In genomic region chr16:90019543-90020259, GRCh38 we compare ENCODE assay signal across 8 cellular contexts. TPM values are rescaled to one million over a fixed set of nuclear protein-coding genes. Genes with fewer than 3 reads are reported as not detected.
DNase-seq lines count a peak whose midpoint lies in the region; ATAC-seq and TF ChIP-seq lines count a peak whose summit lies in the region.

No MANE protein-coding gene starts in this region.

- no peak for ATAC-seq in HG02840 (IDR thresholded peaks at IDR 0.05; ENCODE audit: low FRiP score, unreplicated experiment)
- no peak for ATAC-seq in GM21390 (IDR thresholded peaks at IDR 0.05; ENCODE audit: unreplicated experiment)

- H3K9ac ChIP-seq in fibroblast of lung (ENCODE audit: insufficient read depth, low read length) (peak overlapping the region; percentile 63), neuronal stem cell (ENCODE audit: low read depth, low read length, poor library complexity) (peak overlapping the region; percentile 78)

- DNase-seq in NCI-H2081 (lab: John Stamatoyannopoulos, UW) (peak; percentile 51 to 59), NCI-H2081 treated with DMSO at 0.1 percent for 48 hours (lab: John Stamatoyannopoulos, UW) (no peak), NCI-H2227 treated with DMSO at 0.1 percent for 48 hours (lab: John Stamatoyannopoulos, UW) (peak; percentile 57), fibroblast of lung (ENCODE audit: low read depth in 2 of 2) (peak; percentile 53 to 86), neuronal stem cell (ENCODE audit: low spot score) (peak; percentile 62)
- peak; percentile 63 for DNase-seq in activated T-cell treated with anti-CD3 and anti-CD28 coated beads, Interleukin-2, amount 50 U/mL, for 1 hour

- peak overlapping the region; percentile 65 for H2BK15ac ChIP-seq in neuronal stem cell (ENCODE audit: low read length)

- no peak overlapping the region for H2AK5ac ChIP-seq in neuronal stem cell (ENCODE audit: low read depth, low read length)

- H3K79me1 ChIP-seq in neuronal stem cell (ENCODE audit: low read depth, low read length), result peaks cover 2% of the 10 kb centered on the region

- H3K27ac ChIP-seq in fibroblast of lung (ENCODE audit: insufficient read depth, low read length), result no peak overlapping the region
- H3K27ac ChIP-seq in neuronal stem cell (replicated peaks; ENCODE audit: low read length), result no peak overlapping the region

- H4K8ac ChIP-seq in neuronal stem cell (ENCODE audit: low read depth, low read length), result no peak overlapping the region

- H3K23ac ChIP-seq in neuronal stem cell (ENCODE audit: low read depth, low read length, poor library complexity), result peak overlapping the region; percentile 71

- H4K20me1 ChIP-seq in fibroblast of lung (ENCODE audit: control insufficient read depth, extremely low read depth, insufficient read depth, low read length), result no peaks in the 10 kb centered on the region

- peak; percentile 11 to 20 for TF ChIP-seq CTCF in fibroblast of lung (conservative IDR thresholded peaks at IDR 0.05 in 1 of 2, IDR thresholded peaks at IDR 0.05 in 1 of 2; ENCODE audit: low read depth in 1 of 2, low read length in 2 of 2)

- H2BK5ac ChIP-seq in neuronal stem cell (ENCODE audit: low read length), result peak overlapping the region; percentile 31

- no peaks in the 10 kb centered on the region for H3K36me3 ChIP-seq in fibroblast of lung (ENCODE audit: control insufficient read depth, insufficient read depth, low read length)
- H3K36me3 ChIP-seq in neuronal stem cell (replicated peaks in 1 of 2; ENCODE audit: control insufficient read depth in 2 of 2, insufficient read depth in 2 of 2, low read length in 2 of 2), result no peaks in the 10 kb centered on the region

- H3K4me1 ChIP-seq in fibroblast of lung (ENCODE audit: control insufficient read depth, extremely low read depth, insufficient read depth, low read length) (peaks cover 3% of the 10 kb centered on the region), neuronal stem cell (ENCODE audit: control insufficient read depth in 2 of 2, insufficient read depth in 1 of 2, low read depth in 1 of 2, low read length in 2 of 2) (peaks cover 8 to 20% of the 10 kb centered on the region in 2 donors)

- H2AFZ ChIP-seq in fibroblast of lung (ENCODE audit: low read length) (peak overlapping the region; percentile 37), neuronal stem cell (ENCODE audit: low read length) (peak overlapping the region; percentile 93)

- H3K27me3 ChIP-seq in fibroblast of lung (ENCODE audit: control insufficient read depth, insufficient read depth, low read length) (no peaks in the 10 kb centered on the region), neuronal stem cell (ENCODE audit: control insufficient read depth in 3 of 3, insufficient read depth in 3 of 3, low read depth in 1 of 3, low read length in 3 of 3) (peaks cover 0 to 62% (median 11%) of the 10 kb centered on the region in 3 experiments)

- WGBS in neuronal stem cell (ENCODE audit: extremely low coverage in 2 of 2, insufficient read length in 2 of 2, insufficient replicate concordance in 1 of 2), 2 donors, result no CpG with 5 or more reads among the region's 57 CpGs

- H3K79me2 ChIP-seq in fibroblast of lung (ENCODE audit: control insufficient read depth, insufficient read depth, low read length), result peaks cover 2% of the 10 kb centered on the region

- H3K9me3 ChIP-seq in fibroblast of lung (ENCODE audit: control insufficient read depth, insufficient read depth, low read depth, low read length) (no peaks in the 10 kb centered on the region), neuronal stem cell (replicated peaks in 1 of 2; ENCODE audit: control insufficient read depth in 2 of 2, insufficient read depth in 1 of 2, low read depth in 1 of 2, low read length in 2 of 2) (no peaks in the 10 kb centered on the region)

- peak overlapping the region; percentile 36 for H2BK12ac ChIP-seq in neuronal stem cell (ENCODE audit: low read length)

- no peak overlapping the region for H3K14ac ChIP-seq in neuronal stem cell (ENCODE audit: low read length)

- H4K91ac ChIP-seq in neuronal stem cell (ENCODE audit: low read depth, low read length, poor library complexity), result no peak overlapping the region

- peak overlapping the region; percentile 28 to 69 (median 50) for H3K4me3 ChIP-seq in fibroblast of lung (replicated peaks in 1 of 4; ENCODE audit: control extremely low read depth in 1 of 4, insufficient read depth in 1 of 4, low read depth in 3 of 4, low read length in 4 of 4)
- peak overlapping the region; percentile 9 to 86 for H3K4me3 ChIP-seq in neuronal stem cell (ENCODE audit: low read length in 2 of 2)

- H3K4me2 ChIP-seq in fibroblast of lung (ENCODE audit: extremely low read depth, insufficient read depth, low read length), result peak overlapping the region; percentile 77
- peak overlapping the region; percentile 88 for H3K4me2 ChIP-seq in neuronal stem cell (ENCODE audit: insufficient read depth, low read length, poor library complexity, severe bottlenecking)

- peak overlapping the region; percentile 96 for H3K18ac ChIP-seq in neuronal stem cell (ENCODE audit: low read length)

- no peak overlapping the region for H2BK120ac ChIP-seq in neuronal stem cell (ENCODE audit: low read depth, low read length)

- H3K4ac ChIP-seq in neuronal stem cell (ENCODE audit: low read length), result no peak overlapping the region

RNA-seq across cellular contexts. Expression of gene DBNDD1, which starts 0.4 kb away (rescaled TPM):
- total RNA-seq in fibroblast of lung, result 1.3 and 3.6 TPM in 2 replicates
- polyA plus RNA-seq in fibroblast of lung, result 2.1 and 7.4 TPM in 2 replicates
- 2.8 and 11.0 TPM in 2 replicates for polyA plus RNA-seq in fibroblast of lung (2012)
- 1.5 and 8.2 TPM in 2 replicates for polyA minus RNA-seq in fibroblast of lung (ENCODE audit: low replicate concordance)
- 35.6 TPM for polyA plus RNA-seq in neuronal stem cell (2013, experiment 1 of 2)
- polyA plus RNA-seq in neuronal stem cell (2013, experiment 2 of 2), result 34.0 TPM

RNA-seq across cellular contexts. Expression of gene PRDM7, which starts 57.4 kb away (rescaled TPM):
- total RNA-seq in fibroblast of lung, result not detected in 2 replicates
- not detected in 2 replicates for polyA plus RNA-seq in fibroblast of lung
- polyA plus RNA-seq in fibroblast of lung (2012), result not detected in 2 replicates
- not detected in 2 replicates for polyA minus RNA-seq in fibroblast of lung (ENCODE audit: low replicate concordance)
- not detected for polyA plus RNA-seq in neuronal stem cell (2013, experiment 1 of 2)
- polyA plus RNA-seq in neuronal stem cell (2013, experiment 2 of 2), result 0.01 TPM
